Comparison of ENCODE assay signal across 23 cellular contexts in genomic region chr12:46808955-46809697, GRCh38.
"Had no signal": no experiment of that assay in that cellular context is flagged by ENCODE, and none has a peak within 500 bp of the region (broad histone marks: within the 10 kb centered on the region; RNA-seq: fewer than 3 reads in every experiment).

No MANE protein-coding gene starts in this region.

- DNase-seq: cortex of kidney; effector memory CD4-positive, alpha-beta T cell; foreskin keratinocyte; head of caudate nucleus; islet precursor cell; left ventricle myocardium inferior; mesenchymal stem cell; naive B cell; occipital lobe; pancreas; right cardiac atrium; stimulated activated CD4-positive, alpha-beta T cell treated with anti-CD3 and anti-CD28 coated beads, Interleukin-4, amount 100 ng/mL, for 1 hour; tibial artery; upper lobe of left lung; uterus had no signal

- ATAC-seq: foreskin keratinocyte; pancreas; right cardiac atrium; stimulated activated memory B cell treated with anti-CD40 and anti-IgM and Interleukin-4, amounts not matched to agents 10 μg/mL and 1 μg/mL and 100 μg/mL, for 72 hours had no signal

- H3K27me3 Mint-ChIP-seq: progenitor cell of endocrine pancreas; stimulated activated memory B cell treated with anti-CD40 and anti-IgM and Interleukin-4, amounts not matched to agents 10 μg/mL and 1 μg/mL and 100 μg/mL, for 72 hours had no signal

- FAIRE-seq: endometrium, pancreas had no signal

- H3K27me3 ChIP-seq: foreskin keratinocyte, hepatocyte, pancreas, tibial artery, upper lobe of left lung, uterus had no signal

- H3K36me3 Mint-ChIP-seq: stimulated activated memory B cell treated with anti-CD40 and anti-IgM and Interleukin-4, amounts not matched to agents 10 μg/mL and 1 μg/mL and 100 μg/mL, for 72 hours had no signal

- H3K4me1 ChIP-seq: foreskin keratinocyte, left ventricle myocardium inferior, tibial artery, upper lobe of left lung, uterus had no signal

- H3K9me3 Mint-ChIP-seq: naive B cell; nephron; stimulated activated memory B cell treated with anti-CD40 and anti-IgM and Interleukin-4, amounts not matched to agents 10 μg/mL and 1 μg/mL and 100 μg/mL, for 72 hours; stimulated activated naive CD8-positive, alpha-beta T cell treated with anti-CD3 and anti-CD28 coated beads, Interleukin-15, Interleukin-2, amounts not matched to agents 100 ng/mL and 50 ng/mL, for 24 hours had no signal

- H3K27ac ChIP-seq: epithelial cell of prostate, foreskin keratinocyte, hepatocyte, left ventricle myocardium inferior, pancreas, tibial artery, upper lobe of left lung, uterus had no signal

- H3K4me1 Mint-ChIP-seq: naive B cell; nephron; stimulated activated memory B cell treated with anti-CD40 and anti-IgM and Interleukin-4, amounts not matched to agents 10 μg/mL and 1 μg/mL and 100 μg/mL, for 72 hours had no signal

- H3K4me3 Mint-ChIP-seq: naive B cell; nephron; stimulated activated memory B cell treated with anti-CD40 and anti-IgM and Interleukin-4, amounts not matched to agents 10 μg/mL and 1 μg/mL and 100 μg/mL, for 72 hours; stimulated activated naive CD8-positive, alpha-beta T cell treated with anti-CD3 and anti-CD28 coated beads, Interleukin-15, Interleukin-2, amounts not matched to agents 100 ng/mL and 50 ng/mL, for 24 hours had no signal

- H2AFZ ChIP-seq: hepatocyte had no signal

- H3K27ac Mint-ChIP-seq: naive B cell; nephron; progenitor cell of endocrine pancreas; stimulated activated memory B cell treated with anti-CD40 and anti-IgM and Interleukin-4, amounts not matched to agents 10 μg/mL and 1 μg/mL and 100 μg/mL, for 72 hours; stimulated activated naive CD8-positive, alpha-beta T cell treated with anti-CD3 and anti-CD28 coated beads, Interleukin-15, Interleukin-2, amounts not matched to agents 100 ng/mL and 50 ng/mL, for 24 hours had no signal

- H3K9me3 ChIP-seq: left ventricle myocardium inferior, pancreas, tibial artery, upper lobe of left lung, uterus had no signal

- H3K4me3 ChIP-seq: hepatocyte, left ventricle myocardium inferior, lung, pancreas, tibial artery, upper lobe of left lung, uterus had no signal

- H3K4me2 ChIP-seq: hepatocyte had no signal

- H3K79me2 ChIP-seq: hepatocyte had no signal

- H3K36me3 ChIP-seq: left ventricle myocardium inferior, pancreas, tibial artery, upper lobe of left lung, uterus had no signal
